In genomic region chr20:3067139-3068009, GRCh38 we compare ENCODE assay signal across 23 cellular contexts. TPM values are rescaled to one million over a fixed set of nuclear protein-coding genes. Genes with fewer than 3 reads are reported as not detected.
A peak's percentile ranks its signal among the peaks of the same experiment; 100 is the strongest.
DNase-seq lines count a peak whose midpoint lies in the region; ATAC-seq, FAIRE-seq and TF ChIP-seq lines count a peak whose summit lies in the region.
"Had no signal": no experiment of that assay in that cellular context is flagged by ENCODE, and none has a peak within 500 bp of the region (broad histone marks: within the 10 kb centered on the region; RNA-seq: fewer than 3 reads in every experiment).

No MANE protein-coding gene starts in this region.

- WGBS in K562 (ENCODE audit: insufficient coverage, low coverage, missing lambda C conversion rate): 33% methylated on average over 18 of the region's 23 CpGs

- no peak overlapping the region for H3K4me3 Mint-ChIP-seq in activated CD8-positive, alpha-beta T cell treated with anti-CD3 and anti-CD28 coated beads, Interleukin-2, amount 10 ng/mL, durations not matched to agents 7 days and 5 days
- H3K4me3 Mint-ChIP-seq in T-cell: no peak overlapping the region
- H3K4me3 Mint-ChIP-seq: activated naive CD8-positive, alpha-beta T cell treated with anti-CD3 and anti-CD28 coated beads, Interleukin-2, amount 50 U/mL, for 24 hours; CD8-positive, alpha-beta memory T cell; mesothelial cell of epicardium; neural progenitor cell; stimulated activated naive CD8-positive, alpha-beta T cell treated with anti-CD3 and anti-CD28 coated beads, Interleukin-15, amount 100 ng/mL, for 72 hours had no signal

- H3K4me2 ChIP-seq in DOHH2 (ENCODE audit: low read length) (0 out of 2 replicates have a peak overlapping the region, but pooled peaks have one; percentile 4), K562 (ENCODE audit: insufficient read depth, low read length) (no peak overlapping the region), parathyroid adenoma (ENCODE audit: low read length) (no peak overlapping the region)
- H3K4me2 ChIP-seq: neural progenitor cell had no signal

- TF ChIP-seq RAD21 in K562 (CRISPR knock-in tag; conservative IDR thresholded peaks at IDR 0.05 in 1 of 2, IDR thresholded peaks at IDR 0.05 in 1 of 2): no peak

- H3K36me3 ChIP-seq in DOHH2 (ENCODE audit: control insufficient read depth, low read length) (no peaks in the 10 kb centered on the region), K562 (ENCODE audit: control insufficient read depth, insufficient read depth, low read length) (no peaks in the 10 kb centered on the region), parathyroid adenoma (ENCODE audit: control insufficient read depth, insufficient read depth, low read length) (no peaks in the 10 kb centered on the region)
- H3K36me3 ChIP-seq: cardiac muscle cell, neural progenitor cell had no signal

- no peak for TF ChIP-seq EP300 in K562 (IDR thresholded peaks at IDR 0.05; ENCODE audit: low read length)

- no peaks in the 10 kb centered on the region for H3K9me2 ChIP-seq in DOHH2 (replicated peaks; ENCODE audit: control insufficient read depth, low read length)

- CTCF ChIA-PET in K562 (lab: Yijun Ruan, JAX; ENCODE audit: low intra/inter-chr PET ratio) (no interaction called here), T-cell (lab: Charles Lee) (interaction anchor here in 1 of 2 donors (0.6 kb wide), 1 partner anchor 280 kb away, joined by 4 read pairs; no protein-coding TSS in a partner anchor)
- CTCF ChIA-PET in activated CD8-positive, alpha-beta T cell treated with anti-CD3 and anti-CD28 coated beads, Interleukin-2, amount 10 ng/mL, durations not matched to agents 7 days and 5 days (lab: Charles Lee): no interaction called here

- H3K4me3 ChIP-seq in DOHH2 (ENCODE audit: low read length): no peak overlapping the region
- no peak overlapping the region for H3K4me3 ChIP-seq in K562
- H3K4me3 ChIP-seq in parathyroid adenoma (ENCODE audit: low read depth, low read length): no peak overlapping the region
- H3K4me3 ChIP-seq: cardiac muscle cell, neural progenitor cell had no signal

- ATAC-seq in K562 (no peak), HG03025 (IDR thresholded peaks at IDR 0.05; ENCODE audit: low FRiP score, unreplicated experiment) (no peak), T-cell (replicated peaks in 1 of 4) (no peak)
- ATAC-seq in activated CD8-positive, alpha-beta T cell treated with anti-CD3 and anti-CD28 coated beads, Interleukin-2, amount 10 ng/mL, durations not matched to agents 7 days and 5 days: no peak
- ATAC-seq: activated naive CD8-positive, alpha-beta T cell treated with anti-CD3 and anti-CD28 coated beads, Interleukin-2, amount 50 U/mL, for 24 hours; stimulated activated naive CD8-positive, alpha-beta T cell treated with anti-CD3 and anti-CD28 coated beads, Interleukin-15, amount 100 ng/mL, for 72 hours had no signal

- H2AFZ ChIP-seq in K562 (ENCODE audit: low read depth, low read length) (no peak overlapping the region), parathyroid adenoma (peak overlapping the region; percentile 45)
- H2AFZ ChIP-seq: neural progenitor cell had no signal

- no peaks in the 10 kb centered on the region for H3K9me3 Mint-ChIP-seq in activated CD8-positive, alpha-beta T cell treated with anti-CD3 and anti-CD28 coated beads, Interleukin-2, amount 10 ng/mL, durations not matched to agents 7 days and 5 days (ENCODE audit: insufficient read depth)
- no peaks in the 10 kb centered on the region for H3K9me3 Mint-ChIP-seq in T-cell
- H3K9me3 Mint-ChIP-seq: activated naive CD8-positive, alpha-beta T cell treated with anti-CD3 and anti-CD28 coated beads, Interleukin-2, amount 50 U/mL, for 24 hours; CD8-positive, alpha-beta memory T cell; mesothelial cell of epicardium; neural progenitor cell; stimulated activated naive CD8-positive, alpha-beta T cell treated with anti-CD3 and anti-CD28 coated beads, Interleukin-15, amount 100 ng/mL, for 72 hours had no signal

- peaks cover 7% of the 10 kb centered on the region for H3K4me1 Mint-ChIP-seq in activated CD8-positive, alpha-beta T cell treated with anti-CD3 and anti-CD28 coated beads, Interleukin-2, amount 10 ng/mL, durations not matched to agents 7 days and 5 days (ENCODE audit: low read depth)
- peaks cover 12 to 17% (median 17%) of the 10 kb centered on the region in 3 donors for H3K4me1 Mint-ChIP-seq in T-cell

- TF ChIP-seq CTCF in DOHH2 (IDR thresholded peaks at IDR 0.05; ENCODE audit: low read depth, low read length, poor library complexity, severe bottlenecking) (no peak), K562 (IDR thresholded peaks at IDR 0.05 in 2 of 3, conservative IDR thresholded peaks at IDR 0.05 in 1 of 3; ENCODE audit: insufficient read depth in 2 of 3, low read depth in 1 of 3, low read length in 3 of 3) (no peak), parathyroid adenoma (IDR thresholded peaks at IDR 0.05) (no peak)

- no peaks in the 10 kb centered on the region for H3K9me3 ChIP-seq in DOHH2 (ENCODE audit: control insufficient read depth, insufficient read depth, low read length)
- no peaks in the 10 kb centered on the region for H3K9me3 ChIP-seq in K562 (replicated peaks; ENCODE audit: control insufficient read depth, insufficient read depth, low read depth, low read length)
- H3K9me3 ChIP-seq in parathyroid adenoma (ENCODE audit: control insufficient read depth, low read length): no peaks in the 10 kb centered on the region

- in situ Hi-C loops in K562 (cut with MboI): no loop called here

- no peak for TF ChIP-seq POLR2A in K562 (conservative IDR thresholded peaks at IDR 0.05)

- no peak overlapping the region for H3K27ac Mint-ChIP-seq in activated CD8-positive, alpha-beta T cell treated with anti-CD3 and anti-CD28 coated beads, Interleukin-2, amount 10 ng/mL, durations not matched to agents 7 days and 5 days
- no peak overlapping the region for H3K27ac Mint-ChIP-seq in T-cell
- H3K27ac Mint-ChIP-seq: activated naive CD8-positive, alpha-beta T cell treated with anti-CD3 and anti-CD28 coated beads, Interleukin-2, amount 50 U/mL, for 24 hours; mesothelial cell of epicardium; neural progenitor cell had no signal

- H3K27me3 Mint-ChIP-seq in activated CD8-positive, alpha-beta T cell treated with anti-CD3 and anti-CD28 coated beads, Interleukin-2, amount 10 ng/mL, durations not matched to agents 7 days and 5 days (ENCODE audit: low read depth): peaks cover 11% of the 10 kb centered on the region
- H3K27me3 Mint-ChIP-seq in T-cell: no peaks in the 10 kb centered on the region
- H3K27me3 Mint-ChIP-seq: CD8-positive, alpha-beta memory T cell had no signal

- intact Hi-C loops in K562 (cut with micrococcal nuclease): loop anchor here (5.0 kb wide), 1 partner anchor 40 kb away; no protein-coding TSS in a partner anchor

- no peaks in the 10 kb centered on the region for H3K9me1 ChIP-seq in K562 (ENCODE audit: control insufficient read depth, insufficient read depth, low read length)

- H4K20me1 ChIP-seq in DOHH2 (ENCODE audit: control insufficient read depth, insufficient read depth, low read depth, low read length) (no peaks in the 10 kb centered on the region), K562 (replicated peaks; ENCODE audit: control insufficient read depth, insufficient read depth, low read length) (no peaks in the 10 kb centered on the region)

- no peaks in the 10 kb centered on the region for H3F3A ChIP-seq in DOHH2 (ENCODE audit: control insufficient read depth, insufficient read depth)

- H3K79me2 ChIP-seq in DOHH2 (ENCODE audit: control insufficient read depth, low read length) (no peaks in the 10 kb centered on the region), K562 (ENCODE audit: control insufficient read depth, insufficient read depth, low read length) (no peaks in the 10 kb centered on the region), parathyroid adenoma (no peaks in the 10 kb centered on the region)

- H3K27me3 ChIP-seq in DOHH2 (ENCODE audit: control insufficient read depth, low read length) (peaks cover 14% of the 10 kb centered on the region), K562 (ENCODE audit: control insufficient read depth in 2 of 2, insufficient read depth in 2 of 2, low read length in 2 of 2) (no peaks in the 10 kb centered on the region), parathyroid adenoma (ENCODE audit: control insufficient read depth, insufficient read depth, low read length) (no peaks in the 10 kb centered on the region)

- no peak for DNase-seq in HTR-8/SVneo (ENCODE audit: insufficient read length, low spot score)
- peak in 1 of 4 experiments; percentile 2 for DNase-seq in K562 (ENCODE audit: extremely low read depth in 1 of 4, low spot score in 3 of 4)
- no peak for DNase-seq in activated CD8-positive, alpha-beta T cell treated with anti-CD3 and anti-CD28 coated beads, Interleukin-2, amount 10 ng/mL, durations not matched to agents 7 days and 5 days
- no peak for DNase-seq in HuH-7.5 (ENCODE audit: low spot score)
- no peak for DNase-seq in T-cell
- DNase-seq: activated CD8-positive, alpha-beta memory T cell treated with anti-CD3 and anti-CD28 coated beads for 24 hours; activated naive CD8-positive, alpha-beta T cell treated with anti-CD3 and anti-CD28 coated beads, Interleukin-2, amount 50 U/mL, for 24 hours; CD8-positive, alpha-beta memory T cell; H7; NCI-H1436 treated with DMSO at 0.1 percent for 48 hours; RPMI8226; stimulated activated naive CD8-positive, alpha-beta T cell treated with anti-CD3 and anti-CD28 coated beads, Interleukin-15, amount 100 ng/mL, for 72 hours had no signal

- no TSS peak for BruUV-seq in K562 (replicated peaks; lab: Mats Ljungman, UMichigan)

- POLR2A ChIA-PET in K562 (lab: Yijun Ruan, JAX): interaction anchor here (1.5 kb wide), 1 partner anchor 10 kb away, joined by 3 read pairs; no protein-coding TSS in a partner anchor
- POLR2A ChIA-PET in activated CD8-positive, alpha-beta T cell treated with anti-CD3 and anti-CD28 coated beads, Interleukin-2, amount 10 ng/mL, durations not matched to agents 7 days and 5 days (lab: Charles Lee): no interaction called here
- POLR2A ChIA-PET in T-cell (lab: Charles Lee): interaction anchor here in 1 of 2 donors (0.5 kb wide), 1 partner anchor 819 kb away, joined by 3 read pairs; no protein-coding TSS in a partner anchor

- FAIRE-seq in HTR-8/SVneo (lab: Jason Lieb, UNC) (peak; percentile 36), K562 (lab: Jason Lieb, UNC) (no peak)
- FAIRE-seq: islet of Langerhans, urothelium cell line had no signal

- H3K27ac ChIP-seq in DOHH2 (ENCODE audit: low read depth, low read length) (no peak overlapping the region), K562 (ENCODE audit: extremely low read depth, low read depth, low read length) (no peak overlapping the region), parathyroid adenoma (peak overlapping the region; percentile 27)
- H3K27ac ChIP-seq: cardiac muscle cell, neural progenitor cell, VCaP had no signal

- H3K9ac ChIP-seq in K562 (ENCODE audit: insufficient read depth in 1 of 2, low read depth in 2 of 2, low read length in 2 of 2) (no peak overlapping the region; a peak in 1 of 4 replicates), parathyroid adenoma (no peak overlapping the region)
- H3K9ac ChIP-seq: neural progenitor cell had no signal

- no peaks in the 10 kb centered on the region for H3K36me3 Mint-ChIP-seq in activated CD8-positive, alpha-beta T cell treated with anti-CD3 and anti-CD28 coated beads, Interleukin-2, amount 10 ng/mL, durations not matched to agents 7 days and 5 days (ENCODE audit: low read depth)
- peaks cover 5% of the 10 kb centered on the region for H3K36me3 Mint-ChIP-seq in T-cell
- H3K36me3 Mint-ChIP-seq: mesothelial cell of epicardium, neural progenitor cell had no signal

- H3K4me1 ChIP-seq in DOHH2 (ENCODE audit: control insufficient read depth, low read length): peaks cover 6% of the 10 kb centered on the region; the same call in 1 of the 2 replicates
- peaks cover 0 to 12% of the 10 kb centered on the region in 2 experiments; a peak in 2 of 5 replicates for H3K4me1 ChIP-seq in K562 (replicated peaks in 1 of 2; ENCODE audit: control insufficient read depth in 2 of 2, insufficient read depth in 2 of 2, low read length in 2 of 2)
- H3K4me1 ChIP-seq in parathyroid adenoma: peaks cover 5% of the 10 kb centered on the region
- H3K4me1 ChIP-seq: neural progenitor cell had no signal

RNA-seq across cellular contexts. Expression of gene OXT, which starts 4.0 kb away (rescaled TPM):
- total RNA-seq in K562 (2011; cell fraction: chromatin; rRNA removed; ENCODE audit: low replicate concordance): not detected in 2 replicates
- not detected in 2 replicates for total RNA-seq in K562 (2011; cell fraction: nucleolus; rRNA removed)
- total RNA-seq in K562 (2011; cell fraction: nucleoplasm; rRNA removed): not detected in 2 replicates
- total RNA-seq in K562 (2014; rRNA removed) (not detected in 2 replicates), K562 (2014; rRNA removed; fragmentation: Illumina TruSeq; extraction: Trizol) (not detected in 2 replicates), K562 (2015; rRNA removed; fragmentation: Illumina TruSeq; extraction: Trizol) (not detected in 2 replicates), K562 (2021) (not detected in 2 replicates), T-cell (1 to 10 TPM in 2 of 5 donors, under 1 TPM in 1, not detected in 2; 0.92 to 3.0 (median 1.5) TPM)
- polyA plus RNA-seq in K562 (2011; rRNA removed) (not detected in 2 replicates), K562 (2014; fragmentation: Illumina TruSeq; extraction: Trizol) (not detected in 2 replicates), K562 (2014; fragmentation: Nextera tagmentation; extraction: Ambion mirVana) (not detected), K562 (2014; rRNA removed) (not detected in 2 replicates)
- not detected in 2 replicates for polyA plus RNA-seq in K562 (2011; cell fraction: cytosol; rRNA removed)
- polyA plus RNA-seq in K562 (2011; cell fraction: nucleus; rRNA removed): not detected in 2 replicates
- polyA plus RNA-seq in K562 (2012): not detected in 2 replicates
- not detected in 2 replicates for polyA minus RNA-seq in K562 (2011; rRNA and poly(A)+ RNA removed)
- not detected in 2 replicates for polyA minus RNA-seq in K562 (2011; cell fraction: cytosol; rRNA and poly(A)+ RNA removed)
- polyA minus RNA-seq in K562 (2011; cell fraction: nucleus; rRNA and poly(A)+ RNA removed): not detected in 2 replicates
- not detected for total RNA-seq in activated CD8-positive, alpha-beta T cell treated with anti-CD3 and anti-CD28 coated beads, Interleukin-2, amount 10 ng/mL, durations not matched to agents 7 days and 5 days
- total RNA-seq: cardiac muscle cell, Daoy, fibroblast of lung, mesothelial cell of epicardium had no signal
- polyA plus RNA-seq: cardiac muscle cell, fibroblast of lung had no signal

RNA-seq across cellular contexts. Expression of gene AVP, which starts 17.1 kb away (rescaled TPM):
- total RNA-seq in K562 (2011; cell fraction: chromatin; rRNA removed; ENCODE audit: low replicate concordance): not detected in 2 replicates
- not detected in 2 replicates for total RNA-seq in K562 (2011; cell fraction: nucleolus; rRNA removed)
- total RNA-seq in K562 (2011; cell fraction: nucleoplasm; rRNA removed): not detected in 2 replicates
- not detected in 2 replicates for total RNA-seq in K562 (2014; rRNA removed)
- total RNA-seq in K562 (2014; rRNA removed; fragmentation: Illumina TruSeq; extraction: Trizol): not detected in 2 replicates
- not detected in 2 replicates for total RNA-seq in K562 (2015; rRNA removed; fragmentation: Illumina TruSeq; extraction: Trizol)
- not detected in 2 replicates for total RNA-seq in K562 (2021)
- not detected in 2 replicates for polyA plus RNA-seq in K562 (2011; rRNA removed)
- 0.49 TPM in 1 of 2 replicates, not detected in the other for polyA plus RNA-seq in K562 (2011; cell fraction: cytosol; rRNA removed)
- 0.22 TPM in 1 of 2 replicates, not detected in the other for polyA plus RNA-seq in K562 (2011; cell fraction: nucleus; rRNA removed)
- polyA plus RNA-seq in K562 (2012): not detected in 2 replicates
- polyA plus RNA-seq in K562 (2014; fragmentation: Illumina TruSeq; extraction: Trizol): not detected in 2 replicates
- not detected for polyA plus RNA-seq in K562 (2014; fragmentation: Nextera tagmentation; extraction: Ambion mirVana)
- not detected in 2 replicates for polyA plus RNA-seq in K562 (2014; rRNA removed)
- polyA minus RNA-seq in K562 (2011; rRNA and poly(A)+ RNA removed): not detected in 2 replicates
- polyA minus RNA-seq in K562 (2011; cell fraction: cytosol; rRNA and poly(A)+ RNA removed): not detected in 2 replicates
- polyA minus RNA-seq in K562 (2011; cell fraction: nucleus; rRNA and poly(A)+ RNA removed): not detected in 2 replicates
- not detected for total RNA-seq in activated CD8-positive, alpha-beta T cell treated with anti-CD3 and anti-CD28 coated beads, Interleukin-2, amount 10 ng/mL, durations not matched to agents 7 days and 5 days
- 1 to 10 TPM in 1 of 5 donors, under 1 TPM in 2, not detected in 2; 0.44 to 1.6 (median 0.59) TPM for total RNA-seq in T-cell
- total RNA-seq: cardiac muscle cell; CD8-positive, alpha-beta memory T cell; Daoy; fibroblast of lung; H7; mesothelial cell of epicardium had no signal
- polyA plus RNA-seq: cardiac muscle cell; CD8-positive, alpha-beta memory T cell; fibroblast of lung had no signal

RNA-seq across cellular contexts. Expression of gene MRPS26, which starts 21.5 kb away (rescaled TPM):
- total RNA-seq in K562 (2011; cell fraction: chromatin; rRNA removed; ENCODE audit: low replicate concordance): 3.4 and 9.9 TPM in 2 replicates
- total RNA-seq in K562 (2011; cell fraction: nucleolus; rRNA removed): 11.7 and 12.8 TPM in 2 replicates
- total RNA-seq in K562 (2011; cell fraction: nucleoplasm; rRNA removed): 7.6 and 10.5 TPM in 2 replicates
- 70.5 and 78.4 TPM in 2 replicates for total RNA-seq in K562 (2014; rRNA removed)
- total RNA-seq in K562 (2014; rRNA removed; fragmentation: Illumina TruSeq; extraction: Trizol): 19.9 and 24.6 TPM in 2 replicates
- total RNA-seq in K562 (2015; rRNA removed; fragmentation: Illumina TruSeq; extraction: Trizol): 29.3 and 34.9 TPM in 2 replicates
- 48.8 and 49.5 TPM in 2 replicates for total RNA-seq in K562 (2021)
- polyA plus RNA-seq in K562 (2011; rRNA removed): 28.8 and 48.8 TPM in 2 replicates
- polyA plus RNA-seq in K562 (2011; cell fraction: cytosol; rRNA removed): 49.4 and 65.2 TPM in 2 replicates
- 23.8 and 30.7 TPM in 2 replicates for polyA plus RNA-seq in K562 (2011; cell fraction: nucleus; rRNA removed)
- polyA plus RNA-seq in K562 (2012): 35.2 and 38.8 TPM in 2 replicates
- 16.7 and 23.7 TPM in 2 replicates for polyA plus RNA-seq in K562 (2014; fragmentation: Illumina TruSeq; extraction: Trizol)
- 1 to 10 TPM; 2.7 to 3.7 TPM for polyA plus RNA-seq in K562 (2014; fragmentation: Nextera tagmentation; extraction: Ambion mirVana)
- 68.1 and 74.1 TPM in 2 replicates for polyA plus RNA-seq in K562 (2014; rRNA removed)
- polyA minus RNA-seq in K562 (2011; rRNA and poly(A)+ RNA removed): 8.1 and 11.2 TPM in 2 replicates
- polyA minus RNA-seq in K562 (2011; cell fraction: cytosol; rRNA and poly(A)+ RNA removed): 9.4 and 19.7 TPM in 2 replicates
- 7.1 and 9.4 TPM in 2 replicates for polyA minus RNA-seq in K562 (2011; cell fraction: nucleus; rRNA and poly(A)+ RNA removed)
- 10 to 100 TPM; 37.4 to 38.9 TPM for total RNA-seq in activated CD8-positive, alpha-beta T cell treated with anti-CD3 and anti-CD28 coated beads, Interleukin-2, amount 10 ng/mL, durations not matched to agents 7 days and 5 days
- 10 to 100 TPM; 20.9 to 38.5 (median 36.8) TPM for total RNA-seq in T-cell

RNA-seq across cellular contexts. Expression of gene GNRH2, which starts 24.0 kb away (rescaled TPM):
- 4.5 and 11.4 TPM in 2 replicates for total RNA-seq in K562 (2011; cell fraction: chromatin; rRNA removed; ENCODE audit: low replicate concordance)
- 4.3 and 7.2 TPM in 2 replicates for total RNA-seq in K562 (2011; cell fraction: nucleolus; rRNA removed)
- 4.7 and 4.8 TPM in 2 replicates for total RNA-seq in K562 (2011; cell fraction: nucleoplasm; rRNA removed)
- total RNA-seq in K562 (2014; rRNA removed) (0.50 TPM in 1 of 2 replicates, not detected in the other), K562 (2014; rRNA removed; fragmentation: Illumina TruSeq; extraction: Trizol) (not detected in 2 replicates), K562 (2015; rRNA removed; fragmentation: Illumina TruSeq; extraction: Trizol) (0.29 TPM in 1 of 2 replicates, not detected in the other), K562 (2021) (not detected in 2 replicates), T-cell (1 to 10 TPM in 4 of 5 donors, under 1 TPM in 1; 0.60 to 3.4 (median 1.8) TPM)
- polyA plus RNA-seq in K562 (2011; rRNA removed) (0.18 TPM in 1 of 2 replicates, not detected in the other), K562 (2014; fragmentation: Illumina TruSeq; extraction: Trizol) (0.19 and 0.25 TPM in 2 replicates), K562 (2014; fragmentation: Nextera tagmentation; extraction: Ambion mirVana) (not detected), K562 (2014; rRNA removed) (0.11 and 0.18 TPM in 2 replicates)
- 0.97 TPM in 1 of 2 replicates, not detected in the other for polyA plus RNA-seq in K562 (2011; cell fraction: cytosol; rRNA removed)
- polyA plus RNA-seq in K562 (2011; cell fraction: nucleus; rRNA removed): 0.34 and 2.2 TPM in 2 replicates
- 0.18 TPM in 2 replicates for polyA plus RNA-seq in K562 (2012)
- 0.75 and 0.81 TPM in 2 replicates for polyA minus RNA-seq in K562 (2011; rRNA and poly(A)+ RNA removed)
- polyA minus RNA-seq in K562 (2011; cell fraction: cytosol; rRNA and poly(A)+ RNA removed): not detected in 2 replicates
- 1.5 and 1.9 TPM in 2 replicates for polyA minus RNA-seq in K562 (2011; cell fraction: nucleus; rRNA and poly(A)+ RNA removed)
- total RNA-seq in activated CD8-positive, alpha-beta T cell treated with anti-CD3 and anti-CD28 coated beads, Interleukin-2, amount 10 ng/mL, durations not matched to agents 7 days and 5 days: 1 to 10 TPM; 1.5 to 1.7 TPM
- total RNA-seq: Daoy, fibroblast of lung, H7 had no signal
- polyA plus RNA-seq: cardiac muscle cell; CD8-positive, alpha-beta memory T cell; fibroblast of lung had no signal
